ENCODE assay signal across 34 cellular contexts in genomic region chr12:42346603-42347002, GRCh38.
"Had no signal": no experiment of that assay in that cellular context is flagged by ENCODE, and none has a peak within 500 bp of the region (broad histone marks: within the 10 kb centered on the region; RNA-seq: fewer than 3 reads in every experiment).

No MANE protein-coding gene starts in this region.

- H3K4me1 ChIP-seq: ascending aorta, colonic mucosa had no signal

- H3K9me3 Mint-ChIP-seq: activated naive CD4-positive, alpha-beta T cell treated with anti-CD3 and anti-CD28 coated beads, Interleukin-2, amount 10 ng/mL, durations not matched to agents 7 days and 5 days; activated T-cell treated with anti-CD3 and anti-CD28 coated beads, Interleukin-2, amount 50 U/mL, for 4 hours; activated T-helper 1 cell treated with anti-CD3 and anti-CD28 coated beads, Interleukin-12 subunit alpha, Interleukin-12 subunit beta, Interleukin-2, Interleukin-4 antibody, amounts not matched to agents 30 ng/mL and 10 ng/mL and 1 ng/mL, durations not matched to agents 14 hours and 24 hours and 36 hours; central memory CD8-positive, alpha-beta T cell had no signal

- H3K4me1 Mint-ChIP-seq: activated naive CD4-positive, alpha-beta T cell treated with anti-CD3 and anti-CD28 coated beads, Interleukin-2, amount 10 ng/mL, durations not matched to agents 7 days and 5 days had no signal

- H3K36me3 ChIP-seq: ascending aorta, cardiac muscle cell, colonic mucosa had no signal

- DNase-seq: activated CD4-positive, alpha-beta T cell treated with anti-CD3 and anti-CD28 coated beads for 1 hour; activated CD4-positive, alpha-beta T cell treated with anti-CD3 and anti-CD28 coated beads for 48 hours; activated CD4-positive, CD25-positive, alpha-beta regulatory T cell; activated CD8-positive, alpha-beta memory T cell treated with anti-CD3 and anti-CD28 coated beads, Interleukin-2, amount 50 U/mL, for 4 hours; activated effector memory CD4-positive, alpha-beta T cell treated with Interleukin-2 at 50 U/mL for 16 hours; activated naive CD4-positive, alpha-beta T cell treated with anti-CD3 and anti-CD28 coated beads, Interleukin-2, amount 10 ng/mL, durations not matched to agents 7 days and 5 days; activated T-cell treated with anti-CD3 and anti-CD28 coated beads for 4 hours; activated T-cell treated with anti-CD3 and anti-CD28 coated beads, Interleukin-2, amount 50 U/mL, for 4 hours; amygdala; colonic mucosa; NCI-H1092 treated with DMSO at 0.1 percent for 48 hours; NCI-H1417; NCI-H146; NCI-H187; NCI-H2029 treated with DMSO at 0.1 percent for 48 hours; NCI-H2107; NCI-H2171; NCI-H510A; NCI-H526 treated with DMSO at 0.1 percent for 48 hours; NK-92 treated with Interleukin-12 subunit alpha and Interleukin-12 subunit beta, amount 100 ng/mL, for 24 hours; PC-9; SIG-M5; SW 1271; T-helper 1 cell; T-helper 2 cell; T-helper 9 cell; WERI-Rb-1 had no signal

- H3K27ac ChIP-seq: ascending aorta, cardiac muscle cell, colonic mucosa, PC-9, RWPE1, WERI-Rb-1 had no signal

- H3K9me3 ChIP-seq: ascending aorta, colonic mucosa had no signal

- ATAC-seq: activated T-cell treated with anti-CD3 and anti-CD28 coated beads, Interleukin-2, amount 50 U/mL, for 4 hours; Right ventricle myocardium inferior had no signal

- H3K27me3 ChIP-seq: ascending aorta, cardiac muscle cell, colonic mucosa had no signal

- H3K27ac Mint-ChIP-seq: activated naive CD4-positive, alpha-beta T cell treated with anti-CD3 and anti-CD28 coated beads, Interleukin-2, amount 10 ng/mL, durations not matched to agents 7 days and 5 days; activated naive CD8-positive, alpha-beta T cell; activated T-helper 1 cell treated with anti-CD3 and anti-CD28 coated beads, Interleukin-12 subunit alpha, Interleukin-12 subunit beta, Interleukin-2, Interleukin-4 antibody, amounts not matched to agents 30 ng/mL and 10 ng/mL and 1 ng/mL, durations not matched to agents 14 hours and 24 hours and 36 hours had no signal

- H3K4me3 ChIP-seq: ascending aorta, cardiac muscle cell, colonic mucosa, PC-9 had no signal

- H3K4me3 Mint-ChIP-seq: activated naive CD4-positive, alpha-beta T cell treated with anti-CD3 and anti-CD28 coated beads, Interleukin-2, amount 10 ng/mL, durations not matched to agents 7 days and 5 days; activated naive CD8-positive, alpha-beta T cell; activated T-cell treated with anti-CD3 and anti-CD28 coated beads, Interleukin-2, amount 50 U/mL, for 4 hours; activated T-helper 1 cell treated with anti-CD3 and anti-CD28 coated beads, Interleukin-12 subunit alpha, Interleukin-12 subunit beta, Interleukin-2, Interleukin-4 antibody, amounts not matched to agents 30 ng/mL and 10 ng/mL and 1 ng/mL, durations not matched to agents 14 hours and 24 hours and 36 hours; central memory CD8-positive, alpha-beta T cell had no signal
